In the genomic region with DNA sequence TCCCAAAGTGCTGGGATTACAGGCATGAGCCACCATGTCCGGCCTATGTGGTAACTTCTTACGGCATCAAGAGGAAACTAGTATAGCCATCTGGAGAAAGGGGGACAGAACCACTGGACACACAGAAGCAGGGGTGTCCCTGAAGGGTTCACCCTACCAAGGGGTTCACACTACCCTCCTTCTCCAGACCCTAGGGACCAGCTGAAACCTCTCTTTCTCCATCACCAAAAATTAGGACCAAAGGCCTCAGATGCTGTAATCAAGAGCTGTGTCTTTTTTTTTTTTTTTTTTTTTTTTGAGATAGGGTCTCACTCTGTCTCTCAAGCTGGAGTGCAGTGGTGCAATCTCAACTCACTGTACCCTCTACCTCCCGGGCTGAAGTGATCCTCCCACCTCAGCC, we compare ENCODE assay signal across 19 cellular contexts. TPM values are rescaled to one million over a fixed set of nuclear protein-coding genes. Genes with fewer than 3 reads are reported as not detected.
DNase-seq lines count a peak whose midpoint lies in the region; ATAC-seq and TF ChIP-seq lines count a peak whose summit lies in the region.
"Had no signal": no experiment of that assay in that cellular context is flagged by ENCODE, and none has a peak within 500 bp of the region (broad histone marks: within the 10 kb centered on the region; RNA-seq: fewer than 3 reads in every experiment).

No MANE protein-coding gene starts in this region.

- peak overlapping the region; percentile 78 to 90 (median 87) for H3K27ac ChIP-seq in body of pancreas

- H3K36me3 ChIP-seq in body of pancreas (replicated peaks in 1 of 2; ENCODE audit: insufficient read depth in 1 of 2, low read depth in 2 of 2), result no peaks in the 10 kb centered on the region

- intact Hi-C loops in Calu3 (cut with micrococcal nuclease; ENCODE audit: unreplicated experiment), result loop anchor here (5.0 kb wide), 3 partner anchors 72 to 167 kb away; no protein-coding TSS in a partner anchor
- intact Hi-C loops in body of pancreas (cut with DNase I), result no loop called here
- intact Hi-C loops in sciatic nerve (cut with DNase I), result no loop called here
- intact Hi-C loops in posterior vena cava (cut with DNase I), result no loop called here

- H3K4me1 ChIP-seq in body of pancreas, result peaks cover 60% of the 10 kb centered on the region

- no TSS peak for BruUV-seq in Calu3 (replicated peaks; lab: Mats Ljungman, UMichigan)

- peaks cover 19% of the 10 kb centered on the region for H3K36me3 Mint-ChIP-seq in Calu3 (ENCODE audit: insufficient read depth, unreplicated experiment)
- H3K36me3 Mint-ChIP-seq: CD8-positive, alpha-beta memory T cell had no signal

- peak overlapping the region; percentile 76 for H3K27ac Mint-ChIP-seq in Calu3 (ENCODE audit: unreplicated experiment)
- H3K27ac Mint-ChIP-seq: CD8-positive, alpha-beta memory T cell had no signal

- 88 to 94% methylated on average over 2 to 3 of the region's 3 CpGs for WGBS in body of pancreas, 2 donors

- no peaks in the 10 kb centered on the region for H3K27me3 Mint-ChIP-seq in Calu3 (ENCODE audit: unreplicated experiment)
- H3K27me3 Mint-ChIP-seq: CD8-positive, alpha-beta memory T cell had no signal

- no peak overlapping the region for H3K4me3 Mint-ChIP-seq in Calu3 (ENCODE audit: low read depth, unreplicated experiment)
- H3K4me3 Mint-ChIP-seq: CD8-positive, alpha-beta memory T cell had no signal

- peaks cover 38% of the 10 kb centered on the region for H3K4me1 Mint-ChIP-seq in Calu3 (ENCODE audit: low read depth, unreplicated experiment)
- H3K4me1 Mint-ChIP-seq: CD8-positive, alpha-beta memory T cell had no signal

- DNase-seq in Calu3, result no peak
- DNase-seq in body of pancreas, result peak in 1 of 4 donors; percentile 5
- DNase-seq in mesenteric fat pad (ENCODE audit: low spot score), result peak; percentile 20
- DNase-seq in sciatic nerve (ENCODE audit: low spot score), result peak; percentile 8
- no peak for DNase-seq in stimulated activated naive CD8-positive, alpha-beta T cell treated with anti-CD3 and anti-CD28 coated beads, Interleukin-15, Interleukin-2, amounts not matched to agents 100 U/mL and 50 U/mL, for 24 hours
- DNase-seq in Kasumi-1 (lab: John Stamatoyannopoulos, UW), result no peak
- no peak for DNase-seq in posterior vena cava (ENCODE audit: low spot score)
- DNase-seq in SKM-1 (lab: John Stamatoyannopoulos, UW; ENCODE audit: unreplicated experiment), result no peak
- DNase-seq: AML-193; C1 segment of cervical spinal cord; CD8-positive, alpha-beta memory T cell; GOT3; HCEC 1CT; IMR-90; NCI-H1694; NCI-H446; NCI-H526 treated with DMSO at 0.1 percent for 48 hours; OCI-M1; SHP77 had no signal

- CTCF ChIA-PET in Calu3 (lab: Charles Lee), result interaction anchor here (1.3 kb wide), 1 partner anchor 42 kb away, joined by 3 read pairs; no protein-coding TSS in a partner anchor

- no peak for TF ChIP-seq POLR2A in body of pancreas (IDR thresholded peaks at IDR 0.05)

- no peak for ATAC-seq in body of pancreas
- ATAC-seq in sciatic nerve, result no peak
- ATAC-seq in stimulated activated naive CD8-positive, alpha-beta T cell treated with anti-CD3 and anti-CD28 coated beads, Interleukin-15, Interleukin-2, amounts not matched to agents 100 U/mL and 50 U/mL, for 24 hours, result no peak

- no peaks in the 10 kb centered on the region for H3K9me3 ChIP-seq in body of pancreas

- H3K9me3 Mint-ChIP-seq in Calu3 (ENCODE audit: low read depth, unreplicated experiment), result no peaks in the 10 kb centered on the region

- H3K4me3 ChIP-seq in body of pancreas, result no peak overlapping the region

- TF ChIP-seq CTCF in Calu3 (IDR thresholded peaks at IDR 0.05; ENCODE audit: unreplicated experiment) (no peak), body of pancreas (IDR thresholded peaks at IDR 0.05) (no peak)

- H3K27me3 ChIP-seq in body of pancreas, result no peaks in the 10 kb centered on the region

RNA-seq across cellular contexts. Expression of a gene that starts 33.2 kb away (rescaled TPM):
- total RNA-seq in Calu3 (2022), result 13.6 and 17.8 TPM in 2 replicates
- 10 to 100 TPM; 22.4 to 24.6 TPM for total RNA-seq in body of pancreas
- total RNA-seq in mesenteric fat pad, result 28.8 TPM
- total RNA-seq in sciatic nerve, result 44.6 TPM
- total RNA-seq in posterior vena cava, result 10 to 100 TPM; 40.8 to 43.7 TPM

Comparison
In these comparisons a context has a peak if more than half of its experiments do, and no peak if none do; other contexts are left out.
1. DNase-seq: peak in mesenteric fat pad (single experiment) and sciatic nerve (single experiment); none in Calu3 (single experiment), stimulated activated naive CD8-positive, alpha-beta T cell treated with anti-CD3 and anti-CD28 coated beads, Interleukin-15, Interleukin-2, amounts not matched to agents 100 U/mL and 50 U/mL, for 24 hours (single experiment), Kasumi-1 (0 of 2), posterior vena cava (single experiment) and SKM-1 (single experiment).